18 cellular contexts compared by ENCODE assay signal in genomic region chr10:109891105-109891504, GRCh38. TPM values are rescaled to one million over a fixed set of nuclear protein-coding genes. Genes with fewer than 3 reads are reported as not detected.
DNase-seq lines count a peak whose midpoint lies in the region; ATAC-seq and TF ChIP-seq lines count a peak whose summit lies in the region.
"Had no signal": no experiment of that assay in that cellular context is flagged by ENCODE, and none has a peak within 500 bp of the region (broad histone marks: within the 10 kb centered on the region; RNA-seq: fewer than 3 reads in every experiment).

No MANE protein-coding gene starts in this region.

- H3K36me3 ChIP-seq in heart left ventricle: peaks cover 0 to 52% (median 35%) of the 10 kb centered on the region in 9 donors
- H3K36me3 ChIP-seq in thoracic aorta: peaks cover 5% of the 10 kb centered on the region

- no peaks in the 10 kb centered on the region for H3K27me3 ChIP-seq in heart left ventricle
- H3K27me3 ChIP-seq in thoracic aorta (replicated peaks; ENCODE audit: insufficient read depth): no peaks in the 10 kb centered on the region
- H3K27me3 ChIP-seq: gastrocnemius medialis, neutrophil had no signal

- intact Hi-C loops in heart left ventricle (cut with DNase I): loop anchor here in 5 of 10 donors (5.0 to 10.0 kb wide), 6 partner anchors 74 to 386 kb away; partner anchors contain the start of gene ADD3 (in 2 of the 5)
- intact Hi-C loops in left ventricle myocardium superior (cut with micrococcal nuclease): no loop called here
- intact Hi-C loops in left colon (cut with DNase I, micrococcal nuclease): no loop called here

- H3K4me3 ChIP-seq in heart left ventricle (no peak overlapping the region), coronary artery (no peak overlapping the region), thoracic aorta (no peak overlapping the region)
- H3K4me3 ChIP-seq: gastrocnemius medialis, mucosa of descending colon had no signal

- H3K4me1 ChIP-seq in heart left ventricle (peaks cover 16 to 73% (median 61%) of the 10 kb centered on the region in 12 donors), thoracic aorta (ENCODE audit: control insufficient read depth in 1 of 2, low read depth in 2 of 2) (peaks cover 52 to 88% of the 10 kb centered on the region in 2 donors)

- TF ChIP-seq CTCF in heart left ventricle (IDR thresholded peaks at IDR 0.05) (no peak), coronary artery (IDR thresholded peaks at IDR 0.05) (no peak), thoracic aorta (IDR thresholded peaks at IDR 0.05) (no peak)

- WGBS in heart left ventricle, 4 donors: 83 to 91% (median 86%) methylated on average over 2 of the region's 2 CpGs

- no peaks in the 10 kb centered on the region for H3K9me3 ChIP-seq in heart left ventricle
- no peaks in the 10 kb centered on the region for H3K9me3 ChIP-seq in thoracic aorta
- H3K9me3 ChIP-seq: gastrocnemius medialis, mucosa of descending colon, neutrophil had no signal

- H3K27ac ChIP-seq in heart left ventricle (peak overlapping the region in 9 of 12 donors; percentile 0 to 83 (median 32)), coronary artery (peak overlapping the region; percentile 70 to 76), thoracic aorta (peak overlapping the region; percentile 88 to 93)
- H3K27ac ChIP-seq: C4-2B, gastrocnemius medialis, neutrophil had no signal

- ATAC-seq in heart left ventricle (no peak), left ventricle myocardium superior (no peak), thoracic aorta (ENCODE audit: insufficient number of reproducible peaks, low FRiP score, low read depth) (no peak), left colon (no peak)
- ATAC-seq: gastrocnemius medialis, left lobe of liver had no signal

- DNase-seq in heart left ventricle (no peak), left ventricle myocardium superior (no peak), RPMI7951 (ENCODE audit: low read depth) (peak; percentile 59), coronary artery (ENCODE audit: low spot score) (no peak), thoracic aorta (ENCODE audit: low spot score) (no peak), COR-L47 (lab: John Stamatoyannopoulos, UW) (no peak), SW 1271 (lab: John Stamatoyannopoulos, UW) (no peak), left colon (no peak)
- DNase-seq: ACHN, cortex of kidney, gastrocnemius medialis, NCI-H1694 treated with DMSO at 0.1 percent for 48 hours, NCI-H510A, SIG-M5 had no signal

- no peak for TF ChIP-seq POLR2A in heart left ventricle (IDR thresholded peaks at IDR 0.05)

RNA-seq across cellular contexts. Expression of gene XPNPEP1, which starts 32.2 kb away (rescaled TPM):
- total RNA-seq in heart left ventricle (10 to 100 TPM; 30.5 to 77.0 (median 48.9) TPM), left ventricle myocardium superior (36.4 TPM), thoracic aorta (10 to 100 TPM; 36.0 to 86.0 TPM), left colon (100 to 1,000 TPM in 1 of 2 donors, 10 to 100 TPM in 1; 77.5 to 115 TPM)
- 10 to 100 TPM; 14.5 to 42.5 TPM for polyA plus RNA-seq in heart left ventricle
- total RNA-seq in RPMI7951 (2014; rRNA removed; shearing (Covaris generic)): 70.7 and 89.2 TPM in 2 replicates

Comparison
In these comparisons a context has a peak if more than half of its experiments do, and no peak if none do; other contexts are left out.
1. H3K27ac ChIP-seq: peak in every context shown above with its lines; median percentile 90 in thoracic aorta; 73 in coronary artery; 32 in heart left ventricle.